In genomic region chr16:30633526-30633925, GRCh38 we compare ENCODE assay signal across 8 cellular contexts. TPM values are rescaled to one million over a fixed set of nuclear protein-coding genes. Genes with fewer than 3 reads are reported as not detected.
A peak's percentile ranks its signal among the peaks of the same experiment; 100 is the strongest.
DNase-seq lines count a peak whose midpoint lies in the region; ATAC-seq and TF ChIP-seq lines count a peak whose summit lies in the region.

No MANE protein-coding gene starts in this region.

- H3K36me3 Mint-ChIP-seq in activated naive CD4-positive, alpha-beta T cell treated with anti-CD3 and anti-CD28 coated beads, Interleukin-2, amount 50 U/mL, for 24 hours, result no peaks in the 10 kb centered on the region
- H3K36me3 Mint-ChIP-seq in brain, result no peaks in the 10 kb centered on the region

- H3K14ac ChIP-seq in mesenchymal stem cell (ENCODE audit: low read length in 2 of 2), result no peak overlapping the region

- no peak overlapping the region for H3K23ac ChIP-seq in mesenchymal stem cell (ENCODE audit: low read length in 2 of 2)

- no peak for TF ChIP-seq CTCF in brain (conservative IDR thresholded peaks at IDR 0.05)
- TF ChIP-seq CTCF in upper lobe of left lung (IDR thresholded peaks at IDR 0.05), result no peak

- H2BK12ac ChIP-seq in mesenchymal stem cell (ENCODE audit: low read length in 2 of 2), result no peak overlapping the region

- H3K4me1 ChIP-seq in mesenchymal stem cell (ENCODE audit: control insufficient read depth, insufficient read depth, low read depth, low read length) (peaks cover 4% of the 10 kb centered on the region), upper lobe of left lung (peaks cover 12 to 18% (median 15%) of the 10 kb centered on the region in 4 donors)

- no peak overlapping the region for H2BK5ac ChIP-seq in mesenchymal stem cell (ENCODE audit: low read depth, low read length, poor library complexity, severe bottlenecking)

- H2AK5ac ChIP-seq in mesenchymal stem cell (ENCODE audit: low read length, severe bottlenecking), result no peak overlapping the region

- no peaks in the 10 kb centered on the region for H3K9me3 ChIP-seq in mesenchymal stem cell (ENCODE audit: control insufficient read depth, low read length)
- no peaks in the 10 kb centered on the region for H3K9me3 ChIP-seq in upper lobe of left lung

- ATAC-seq in upper lobe of left lung (ENCODE audit: low FRiP score in 2 of 2), result no peak
- ATAC-seq in GM21529 (IDR thresholded peaks at IDR 0.05; ENCODE audit: unreplicated experiment), result no peak

- H2AFZ ChIP-seq in mesenchymal stem cell (ENCODE audit: low read depth, low read length), result peak overlapping the region; percentile 3

- H3K18ac ChIP-seq in mesenchymal stem cell (ENCODE audit: low read depth in 1 of 2, low read length in 2 of 2), result peak overlapping the region in 1 of 2 experiments; percentile 19

- no peak overlapping the region for H4K91ac ChIP-seq in mesenchymal stem cell (ENCODE audit: low read length)

- H4K8ac ChIP-seq in mesenchymal stem cell (ENCODE audit: low read length), result peak overlapping the region; percentile 89

- peak overlapping the region; percentile 94 for H3K27ac Mint-ChIP-seq in activated naive CD4-positive, alpha-beta T cell treated with anti-CD3 and anti-CD28 coated beads, Interleukin-2, amount 50 U/mL, for 24 hours
- peak overlapping the region; percentile 94 to 99 (median 98) for H3K27ac Mint-ChIP-seq in brain

- H3K27me3 Mint-ChIP-seq in activated naive CD4-positive, alpha-beta T cell treated with anti-CD3 and anti-CD28 coated beads, Interleukin-2, amount 50 U/mL, for 24 hours, result no peaks in the 10 kb centered on the region
- peaks cover 10% of the 10 kb centered on the region for H3K27me3 Mint-ChIP-seq in brain

- 80% methylated on average over 11 of the region's 17 CpGs for WGBS in mesenchymal stem cell
- 78 to 81% methylated on average over 15 to 17 of the region's 17 CpGs for WGBS in upper lobe of left lung, 2 donors

- H3K4me1 Mint-ChIP-seq in activated naive CD4-positive, alpha-beta T cell treated with anti-CD3 and anti-CD28 coated beads, Interleukin-2, amount 50 U/mL, for 24 hours, result peaks cover 21% of the 10 kb centered on the region
- peaks cover 31% of the 10 kb centered on the region for H3K4me1 Mint-ChIP-seq in brain

- H3K27ac ChIP-seq in mesenchymal stem cell (ENCODE audit: low read length, poor library complexity, severe bottlenecking) (no peak overlapping the region), upper lobe of left lung (peak overlapping the region; percentile 80 to 92 (median 89))

- no peak for DNase-seq in activated naive CD4-positive, alpha-beta T cell treated with Interleukin-2 at 50 U/mL for 16 hours
- DNase-seq in mesenchymal stem cell, result no peak
- no peak for DNase-seq in upper lobe of left lung
- DNase-seq in iPS-NIHi11 (ENCODE audit: low spot score), result no peak
- no peak for DNase-seq in NCI-H2107 treated with DMSO at 0.1 percent for 48 hours (lab: John Stamatoyannopoulos, UW; ENCODE audit: unreplicated experiment)

- peak overlapping the region; percentile 89 for H3K4me3 Mint-ChIP-seq in activated naive CD4-positive, alpha-beta T cell treated with anti-CD3 and anti-CD28 coated beads, Interleukin-2, amount 50 U/mL, for 24 hours
- H3K4me3 Mint-ChIP-seq in brain, result peak overlapping the region; percentile 85 to 94 (median 92)

- no peak for TF ChIP-seq EP300 in upper lobe of left lung (IDR thresholded peaks at IDR 0.05)

- peak overlapping the region; percentile 44 for H3K4me2 ChIP-seq in mesenchymal stem cell (ENCODE audit: low read length, poor library complexity, severe bottlenecking)

- no peak for TF ChIP-seq POLR2A in upper lobe of left lung (IDR thresholded peaks at IDR 0.05)

- H3K27me3 ChIP-seq in mesenchymal stem cell (ENCODE audit: control insufficient read depth in 1 of 2, insufficient read depth in 1 of 2, low read length in 2 of 2) (no peaks in the 10 kb centered on the region), upper lobe of left lung (no peaks in the 10 kb centered on the region)

- peak overlapping the region in 1 of 2 experiments; percentile 32 for H3K4ac ChIP-seq in mesenchymal stem cell (ENCODE audit: low read depth in 1 of 2, low read length in 2 of 2)

- H3K79me1 ChIP-seq in mesenchymal stem cell (replicated peaks; ENCODE audit: low read length, poor library complexity, severe bottlenecking), result peaks cover 6% of the 10 kb centered on the region

- no peaks in the 10 kb centered on the region for H3K9me3 Mint-ChIP-seq in activated naive CD4-positive, alpha-beta T cell treated with anti-CD3 and anti-CD28 coated beads, Interleukin-2, amount 50 U/mL, for 24 hours
- no peaks in the 10 kb centered on the region for H3K9me3 Mint-ChIP-seq in brain

- H2BK15ac ChIP-seq in mesenchymal stem cell (ENCODE audit: low read depth, poor library complexity, severe bottlenecking), result no peak overlapping the region

- H3K4me3 ChIP-seq in mesenchymal stem cell (ENCODE audit: insufficient read depth in 1 of 2, low read depth in 1 of 2, low read length in 2 of 2), result peak overlapping the region; percentile 48 to 87
- H3K4me3 ChIP-seq in upper lobe of left lung, result peak overlapping the region in 3 of 4 donors; percentile 61 to 66 (median 62)

- H3K36me3 ChIP-seq in mesenchymal stem cell (ENCODE audit: control insufficient read depth in 1 of 2, insufficient read depth in 2 of 2, low read depth in 1 of 2, low read length in 2 of 2) (no peaks in the 10 kb centered on the region), upper lobe of left lung (no peaks in the 10 kb centered on the region)

- peak overlapping the region; percentile 92 for H3K9ac ChIP-seq in mesenchymal stem cell (ENCODE audit: low read length)

- no peak overlapping the region for H2BK120ac ChIP-seq in mesenchymal stem cell (ENCODE audit: low read depth, low read length)

RNA-seq across cellular contexts. Expression of gene PRR14, which starts 17.2 kb away (rescaled TPM):
- 69.8 TPM for polyA plus RNA-seq in brain (ENCODE audit: insufficient read depth, low read depth, low replicate concordance)
- 38.9 TPM for polyA plus RNA-seq in mesenchymal stem cell (2013, experiment 1 of 2)
- 37.7 TPM for polyA plus RNA-seq in mesenchymal stem cell (2013, experiment 2 of 2)
- total RNA-seq in upper lobe of left lung, result 100 to 1,000 TPM in 1 of 6 donors, 10 to 100 TPM in 5; 34.5 to 160 (median 54.9) TPM

RNA-seq across cellular contexts. Expression of gene ZNF689, which starts 23.3 kb away (rescaled TPM):
- 10.9 TPM for polyA plus RNA-seq in brain (ENCODE audit: insufficient read depth, low read depth, low replicate concordance)
- polyA plus RNA-seq in mesenchymal stem cell (2013, experiment 1 of 2), result 7.4 TPM
- polyA plus RNA-seq in mesenchymal stem cell (2013, experiment 2 of 2), result 6.7 TPM
- total RNA-seq in upper lobe of left lung, result 10 to 100 TPM in 2 of 6 donors, 1 to 10 TPM in 4; 3.1 to 10.9 (median 8.9) TPM

RNA-seq across cellular contexts. Expression of gene FBRS, which starts 24.7 kb away (rescaled TPM):
- 72.1 TPM for polyA plus RNA-seq in brain (ENCODE audit: insufficient read depth, low read depth, low replicate concordance)
- polyA plus RNA-seq in mesenchymal stem cell (2013, experiment 1 of 2), result 61.7 TPM
- polyA plus RNA-seq in mesenchymal stem cell (2013, experiment 2 of 2), result 57.4 TPM
- 100 to 1,000 TPM in 1 of 6 donors, 10 to 100 TPM in 5; 38.0 to 150 (median 70.4) TPM for total RNA-seq in upper lobe of left lung

RNA-seq across cellular contexts. Expression of gene ZNF785, which starts 48.0 kb away (rescaled TPM):
- 13.3 TPM for polyA plus RNA-seq in brain (ENCODE audit: insufficient read depth, low read depth, low replicate concordance)
- 3.1 TPM for polyA plus RNA-seq in mesenchymal stem cell (2013, experiment 1 of 2)
- polyA plus RNA-seq in mesenchymal stem cell (2013, experiment 2 of 2), result 3.3 TPM
- 10 to 100 TPM in 4 of 6 donors, 1 to 10 TPM in 2; 7.3 to 52.4 (median 15.3) TPM for total RNA-seq in upper lobe of left lung
